9 cellular contexts compared by ENCODE assay signal in the genomic region with DNA sequence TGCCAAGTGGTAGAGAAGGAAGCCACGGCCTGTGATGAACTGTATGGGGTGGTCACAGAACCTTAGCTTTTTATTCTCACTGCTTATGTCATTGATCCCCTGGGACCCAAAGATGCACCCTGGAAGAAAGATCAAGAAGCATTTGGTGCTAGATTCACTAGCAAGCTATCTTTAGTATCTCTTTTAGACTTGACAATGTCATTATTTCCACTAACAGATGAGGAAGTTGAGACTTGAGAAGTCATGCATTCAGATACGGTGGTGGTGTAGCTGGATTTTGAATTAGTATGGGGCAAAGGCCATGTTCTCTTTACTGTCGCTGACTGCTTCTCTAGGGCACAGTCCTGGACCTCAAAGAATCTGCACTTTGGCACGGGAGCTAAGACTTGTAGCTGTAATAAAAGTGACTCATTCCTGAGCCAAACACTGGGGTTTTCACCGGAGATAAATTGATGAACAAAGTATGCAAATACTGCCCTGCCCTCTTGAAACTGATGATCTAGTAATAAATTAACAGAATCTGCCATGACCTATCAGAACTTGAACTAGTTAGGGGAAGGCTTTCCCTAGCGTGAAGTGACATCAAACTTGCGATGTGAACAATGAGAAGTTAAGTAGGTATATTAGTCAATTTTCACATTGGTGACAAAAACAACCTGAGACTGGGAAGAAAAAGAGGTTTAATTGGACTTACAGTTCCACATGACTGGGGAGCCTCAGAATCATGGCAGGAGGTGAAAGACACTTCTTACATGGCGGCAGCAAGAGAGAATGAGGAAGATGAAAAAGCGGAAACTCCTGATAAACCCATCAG. TPM values are rescaled to one million over a fixed set of nuclear protein-coding genes. Genes with fewer than 3 reads are reported as not detected.
DNase-seq lines count a peak whose midpoint lies in the region; ATAC-seq and TF ChIP-seq lines count a peak whose summit lies in the region.
"Had no signal": no experiment of that assay in that cellular context is flagged by ENCODE, and none has a peak within 500 bp of the region (broad histone marks: within the 10 kb centered on the region; RNA-seq: fewer than 3 reads in every experiment).

No MANE protein-coding gene starts in this region.

- peak; percentile 89 for DNase-seq in kidney tubule cell (ENCODE audit: low spot score)
- no peak for DNase-seq in NK-92 (lab: John Stamatoyannopoulos, UW; ENCODE audit: unreplicated experiment)
- no peak for DNase-seq in UCSD-AML1 (lab: John Stamatoyannopoulos, UW; ENCODE audit: unreplicated experiment)
- DNase-seq in vagina (ENCODE audit: extremely low spot score in 2 of 2): no peak
- no peak for DNase-seq in NCI-H510A treated with DMSO at 0.1 percent for 48 hours (lab: John Stamatoyannopoulos, UW)
- DNase-seq: stimulated activated CD4-positive, alpha-beta T cell treated with anti-CD3 and anti-CD28 coated beads, Interleukin-12 subunit alpha, Interleukin-12 subunit beta, amount 100 ng/mL, for 4 hours had no signal

- intact Hi-C loops in vagina (cut with DNase I): no loop called here

- peaks cover under 1% of the 10 kb centered on the region for H3K4me1 ChIP-seq in vagina

- no peak overlapping the region for H3K4me3 ChIP-seq in vagina

- no peak for TF ChIP-seq CTCF in vagina (IDR thresholded peaks at IDR 0.05)

- ATAC-seq in GM18517 (IDR thresholded peaks at IDR 0.05; ENCODE audit: unreplicated experiment) (peak; percentile 86), GM21737 (IDR thresholded peaks at IDR 0.05; ENCODE audit: unreplicated experiment) (peak; percentile 81), HG03520 (IDR thresholded peaks at IDR 0.05; ENCODE audit: unreplicated experiment) (peak; percentile 81)

- H3K36me3 ChIP-seq in vagina: no peaks in the 10 kb centered on the region

- no peaks in the 10 kb centered on the region for H3K9me3 ChIP-seq in vagina

- no peaks in the 10 kb centered on the region for H3K27me3 ChIP-seq in vagina

- H3K27ac ChIP-seq in vagina: no peak overlapping the region

- TF ChIP-seq POLR2A in vagina (IDR thresholded peaks at IDR 0.05): no peak

RNA-seq across cellular contexts. Expression of a gene that starts 5.4 kb away (rescaled TPM):
- total RNA-seq in vagina: not detected
